Comparison of ENCODE assay signal across 9 cellular contexts in genomic region chr2:96205888-96206287, GRCh38. TPM values are rescaled to one million over a fixed set of nuclear protein-coding genes. Genes with fewer than 3 reads are reported as not detected.
DNase-seq lines count a peak whose midpoint lies in the region; ATAC-seq and TF ChIP-seq lines count a peak whose summit lies in the region.
"Had no signal": no experiment of that assay in that cellular context is flagged by ENCODE, and none has a peak within 500 bp of the region (broad histone marks: within the 10 kb centered on the region; RNA-seq: fewer than 3 reads in every experiment).

No MANE protein-coding gene starts in this region.

- no peak overlapping the region for H3K18ac ChIP-seq in trophoblast cell (ENCODE audit: low read length)

- no peak overlapping the region for H2BK120ac ChIP-seq in trophoblast cell (ENCODE audit: insufficient read depth, low read length, poor library complexity)

- H3K27ac ChIP-seq in OCI-LY1 (ENCODE audit: low read depth, low read length, poor library complexity, severe bottlenecking) (no peak overlapping the region), endodermal cell (ENCODE audit: low read depth, low read length) (no peak overlapping the region), trophoblast cell (ENCODE audit: low read depth, low read length) (no peak overlapping the region)

- no peak overlapping the region for H4K12ac ChIP-seq in trophoblast cell (ENCODE audit: low read depth, low read length)

- ATAC-seq in GM19467 (IDR thresholded peaks at IDR 0.05; ENCODE audit: unreplicated experiment), result no peak
- ATAC-seq in GM21717 (IDR thresholded peaks at IDR 0.05; ENCODE audit: unreplicated experiment), result no peak
- no peak for ATAC-seq in HG02588 (IDR thresholded peaks at IDR 0.05; ENCODE audit: unreplicated experiment)
- ATAC-seq: left colon had no signal

- no peaks in the 10 kb centered on the region for H3K9me3 Mint-ChIP-seq in endodermal cell

- TF ChIP-seq CTCF in OCI-LY1 (IDR thresholded peaks at IDR 0.05; ENCODE audit: low read length) (no peak), endodermal cell (conservative IDR thresholded peaks at IDR 0.05) (no peak)

- H3K9me2 ChIP-seq in OCI-LY1 (ENCODE audit: low read depth, low read length), result no peaks in the 10 kb centered on the region

- H3K36me3 Mint-ChIP-seq in endodermal cell (ENCODE audit: low read depth), result peaks cover 14% of the 10 kb centered on the region

- H3K4ac ChIP-seq in trophoblast cell (ENCODE audit: low read depth, low read length), result peak overlapping the region; percentile 47

- no peak overlapping the region for H2BK5ac ChIP-seq in trophoblast cell (ENCODE audit: low read depth, low read length, poor library complexity)

- H3K9me3 ChIP-seq in OCI-LY1 (ENCODE audit: low read length) (no peaks in the 10 kb centered on the region), endodermal cell (ENCODE audit: control insufficient read depth, low read length) (no peaks in the 10 kb centered on the region), trophoblast cell (ENCODE audit: insufficient read depth, low read depth, low read length) (no peaks in the 10 kb centered on the region)

- H3K4me1 ChIP-seq in OCI-LY1 (ENCODE audit: insufficient read depth, low read length, severe bottlenecking), result peaks cover 86% of the 10 kb centered on the region
- peaks cover 8% of the 10 kb centered on the region for H3K4me1 ChIP-seq in endodermal cell (ENCODE audit: control insufficient read depth, insufficient read depth, low read length)
- peaks cover 10 to 16% of the 10 kb centered on the region in 2 experiments for H3K4me1 ChIP-seq in trophoblast cell (ENCODE audit: control insufficient read depth in 1 of 2, insufficient read depth in 2 of 2, low read length in 2 of 2)

- H3K36me3 ChIP-seq in OCI-LY1 (ENCODE audit: insufficient read depth, low read length), result peaks cover 39% of the 10 kb centered on the region
- H3K36me3 ChIP-seq in endodermal cell (ENCODE audit: control insufficient read depth, insufficient read depth, low read length), result peaks cover 5% of the 10 kb centered on the region
- H3K36me3 ChIP-seq in trophoblast cell (ENCODE audit: control insufficient read depth in 1 of 2, insufficient read depth in 2 of 2, low read length in 2 of 2), result peaks cover 2 to 4% of the 10 kb centered on the region in 2 experiments

- H2AFZ ChIP-seq in OCI-LY1 (ENCODE audit: low read length) (no peak overlapping the region), trophoblast cell (ENCODE audit: insufficient read depth, low read length, poor library complexity) (no peak overlapping the region)

- H3F3A ChIP-seq in OCI-LY1 (ENCODE audit: insufficient read depth, low read length), result no peaks in the 10 kb centered on the region

- H3K4me3 ChIP-seq in OCI-LY1 (ENCODE audit: low read depth, low read length, poor library complexity, severe bottlenecking), result peak overlapping the region; percentile 96
- peak overlapping the region; percentile 98 for H3K4me3 ChIP-seq in endodermal cell (ENCODE audit: low read length)
- no peak overlapping the region for H3K4me3 ChIP-seq in trophoblast cell (ENCODE audit: low read depth, low read length)

- peak overlapping the region; percentile 23 for H3K27ac Mint-ChIP-seq in endodermal cell

- no peak overlapping the region for H3K23ac ChIP-seq in trophoblast cell (ENCODE audit: low read length)

- H2BK12ac ChIP-seq in trophoblast cell (ENCODE audit: low read length), result no peak overlapping the region

- no peak overlapping the region for H2AK5ac ChIP-seq in trophoblast cell (ENCODE audit: low read length)

- H3K27me3 ChIP-seq in OCI-LY1 (ENCODE audit: insufficient read depth, low read length), result no peaks in the 10 kb centered on the region
- H3K27me3 ChIP-seq in endodermal cell (ENCODE audit: control insufficient read depth, insufficient read depth, low read length, poor library complexity, severe bottlenecking), result no peaks in the 10 kb centered on the region
- H3K27me3 ChIP-seq in trophoblast cell (ENCODE audit: insufficient read depth, low read length), result no peaks in the 10 kb centered on the region

- H3K4me2 ChIP-seq in OCI-LY1 (ENCODE audit: low read length), result peak overlapping the region; percentile 95
- H3K4me2 ChIP-seq in trophoblast cell (ENCODE audit: low read length), result peak overlapping the region; percentile 56

- H3K14ac ChIP-seq in trophoblast cell (ENCODE audit: low read length), result no peak overlapping the region

- DNase-seq in EH (ENCODE audit: low read depth), result peak; percentile 84
- no peak for DNase-seq in endodermal cell
- DNase-seq in trophoblast cell, result peak in 1 of 2 donors; percentile 35
- no peak for DNase-seq in stimulated activated CD4-positive, alpha-beta T cell treated with anti-CD3 and anti-CD28 coated beads, Interleukin-12 subunit alpha, Interleukin-12 subunit beta, amount 100 ng/mL, for 4 hours
- DNase-seq: left colon had no signal

- no peak overlapping the region for H4K91ac ChIP-seq in trophoblast cell (ENCODE audit: low read depth, low read length)

- H4K20me1 ChIP-seq in OCI-LY1 (ENCODE audit: insufficient read depth, low read length), result peaks cover 6% of the 10 kb centered on the region; the same call in 1 of the 2 replicates

- H3K9ac ChIP-seq in OCI-LY1 (ENCODE audit: low read length) (peak overlapping the region; percentile 55), endodermal cell (ENCODE audit: extremely low read depth, low read length, poor library complexity, severe bottlenecking) (no peak overlapping the region), trophoblast cell (ENCODE audit: low read length) (no peak overlapping the region)

- no peaks in the 10 kb centered on the region for H3K27me3 Mint-ChIP-seq in endodermal cell (ENCODE audit: insufficient read depth)

- H3K79me1 ChIP-seq in trophoblast cell (ENCODE audit: low read length), result peaks cover 6% of the 10 kb centered on the region

- H3K4me1 Mint-ChIP-seq in endodermal cell, result peaks cover 47% of the 10 kb centered on the region

- H3K79me2 ChIP-seq in OCI-LY1 (ENCODE audit: insufficient read depth, low read length) (peaks cover 72% of the 10 kb centered on the region), trophoblast cell (ENCODE audit: control insufficient read depth, insufficient read depth, low read length, poor library complexity) (peaks cover 31% of the 10 kb centered on the region)

- no peak overlapping the region for H4K8ac ChIP-seq in trophoblast cell (ENCODE audit: low read depth, low read length)

- H3K4me3 Mint-ChIP-seq in endodermal cell, result peak overlapping the region; percentile 89

RNA-seq across cellular contexts. Expression of gene STARD7, which starts 2.7 kb away (rescaled TPM):
- total RNA-seq in endodermal cell, result 100 to 1,000 TPM; 145 to 159 TPM
- polyA plus RNA-seq in endodermal cell (2013, experiment 1 of 2), result 103 TPM
- 93.9 TPM for polyA plus RNA-seq in endodermal cell (2013, experiment 2 of 2)
- polyA plus RNA-seq in trophoblast cell (2013), result 70.0 and 72.7 TPM in 2 replicates

RNA-seq across cellular contexts. Expression of gene TMEM127, which starts 59.9 kb away (rescaled TPM):
- 10 to 100 TPM; 27.0 to 28.3 TPM for total RNA-seq in endodermal cell
- 20.1 TPM for polyA plus RNA-seq in endodermal cell (2013, experiment 1 of 2)
- 18.2 TPM for polyA plus RNA-seq in endodermal cell (2013, experiment 2 of 2)
- 36.6 and 38.2 TPM in 2 replicates for polyA plus RNA-seq in trophoblast cell (2013)
